1 cellular context compared by ENCODE assay signal in genomic region chr4:99945718-99946345, GRCh38.
TF ChIP-seq lines count a peak whose summit lies in the region.

No MANE protein-coding gene starts in this region.

TF ChIP-seq in H1, 55 proteins besides CTCF, POLR2A, EP300 and RAD21:
- TF ChIP-seq CHD2 (IDR thresholded peaks at IDR 0.05; ENCODE audit: low read length) (no peak), SAP30 (IDR thresholded peaks at IDR 0.05; ENCODE audit: insufficient read depth, insufficient replicate concordance, low read length) (no peak), RFX5 (IDR thresholded peaks at IDR 0.05; ENCODE audit: borderline replicate concordance, low read depth, low read length) (no peak), TAF1 (IDR thresholded peaks at IDR 0.05; ENCODE audit: low read depth, low read length) (no peak), NANOG (IDR thresholded peaks at IDR 0.05; ENCODE audit: insufficient read depth, low read depth, low read length, poor library complexity, severe bottlenecking) (no peak), FOSL1 (IDR thresholded peaks at IDR 0.05; ENCODE audit: insufficient read depth, low read depth, low read length) (no peak), HDAC6 (IDR thresholded peaks at IDR 0.05; ENCODE audit: low read depth, low read length) (no peak), SIN3A (conservative IDR thresholded peaks at IDR 0.05 in 1 of 2, IDR thresholded peaks at IDR 0.05 in 1 of 2; ENCODE audit: low read depth in 1 of 2, low read length in 2 of 2) (no peak), KDM5A (IDR thresholded peaks at IDR 0.05; ENCODE audit: low read length) (no peak; the same call in 1 of the 2 replicates), SIRT6 (IDR thresholded peaks at IDR 0.05; ENCODE audit: low read length) (no peak), HDAC2 (IDR thresholded peaks at IDR 0.05; ENCODE audit: borderline replicate concordance in 1 of 2, low read depth in 2 of 2, low read length in 2 of 2) (no peak), SP1 (IDR thresholded peaks at IDR 0.05; ENCODE audit: low read depth, low read length) (no peak), GABPA (IDR thresholded peaks at IDR 0.05; ENCODE audit: borderline replicate concordance, insufficient read depth, low read length) (no peak)
TF ChIP-seq in H1: peak in this region for 0.
